ENCODE assay signal across 8 cellular contexts in genomic region chr21:34073749-34074282, GRCh38. TPM values are rescaled to one million over a fixed set of nuclear protein-coding genes. Genes with fewer than 3 reads are reported as not detected.
DNase-seq lines count a peak whose midpoint lies in the region; ATAC-seq, FAIRE-seq and TF ChIP-seq lines count a peak whose summit lies in the region.

No MANE protein-coding gene starts in this region.

- peak overlapping the region; percentile 84 for H3K4me2 ChIP-seq in A549

- POLR2A ChIA-PET in A549 (lab: Yijun Ruan, JAX) = interaction anchor here (0.7 to 2.2 kb wide), 7 partner anchors 11 to 274 kb away, joined by 3 to 11 read pairs (median 5); no protein-coding TSS in a partner anchor

- no peak for TF ChIP-seq RAD21 in A549 (conservative IDR thresholded peaks at IDR 0.05 in 1 of 2, IDR thresholded peaks at IDR 0.05 in 1 of 2)

- WGBS in A549 (ENCODE audit: missing lambda C conversion rate) = 0% methylated on average over 4 of the region's 95 CpGs

- H3K27me3 ChIP-seq in RWPE2 (ENCODE audit: insufficient read depth, poor library complexity, severe bottlenecking) = no peaks in the 10 kb centered on the region
- H3K27me3 ChIP-seq in iPS-18a (ENCODE audit: control insufficient read depth, insufficient read depth, low read length) = peaks cover 12% of the 10 kb centered on the region

- TF ChIP-seq POLR2A in A549 (IDR thresholded peaks at IDR 0.05; ENCODE audit: low read length) = no peak

- H3K36me3 ChIP-seq in RWPE2 (ENCODE audit: low read depth) (peaks cover 19% of the 10 kb centered on the region), iPS-18a (ENCODE audit: control insufficient read depth, low read depth, low read length) (peaks cover 7% of the 10 kb centered on the region)

- ATAC-seq in A549 (peak; percentile 58 to 62), GM18519 (IDR thresholded peaks at IDR 0.05; ENCODE audit: low FRiP score, unreplicated experiment) (peak; percentile 18), HG02970 (IDR thresholded peaks at IDR 0.05; ENCODE audit: low FRiP score, unreplicated experiment) (peak; percentile 49), RWPE2 (ENCODE audit: low read depth) (peak; percentile 46)

- H3K4me1 ChIP-seq in A549 (peaks cover 21% of the 10 kb centered on the region), RWPE2 (ENCODE audit: insufficient read depth, poor library complexity, severe bottlenecking) (peaks cover 13% of the 10 kb centered on the region), iPS-18a (ENCODE audit: control insufficient read depth, low read depth, low read length) (peaks cover 24% of the 10 kb centered on the region)

- CTCF ChIA-PET in A549 (lab: Yijun Ruan, JAX) = interaction anchor here (0.5 to 1.5 kb wide), 7 partner anchors 12 to 274 kb away, joined by 3 to 6 read pairs (median 3); no protein-coding TSS in a partner anchor

- DNase-seq in A549 (ENCODE audit: low read depth in 1 of 2, low spot score in 1 of 2) (no peak), RWPE2 (ENCODE audit: low spot score) (no peak), astrocyte of the spinal cord (ENCODE audit: low read depth, low spot score) (no peak), occipital lobe (lab: John Stamatoyannopoulos, UW) (no peak)

- in situ Hi-C loops in astrocyte of the spinal cord (cut with HindIII; ENCODE audit: low sequenced_read_pairs) = no loop called here

- peak overlapping the region; percentile 80 for H3K9ac ChIP-seq in iPS-18a (ENCODE audit: low read length)

- H3K9me3 ChIP-seq in A549 (no peaks in the 10 kb centered on the region), RWPE2 (ENCODE audit: severe bottlenecking) (no peaks in the 10 kb centered on the region), iPS-18a (ENCODE audit: control insufficient read depth, low read depth, low read length) (no peaks in the 10 kb centered on the region)

- no peak for TF ChIP-seq EP300 in A549 (IDR thresholded peaks at IDR 0.05)

- TF ChIP-seq CTCF in A549 (IDR thresholded peaks at IDR 0.05) (no peak), RWPE2 (IDR thresholded peaks at IDR 0.05; ENCODE audit: poor library complexity, severe bottlenecking) (no peak), astrocyte of the spinal cord (IDR thresholded peaks at IDR 0.05; ENCODE audit: low read depth, low read length) (no peak)

- no peak for FAIRE-seq in A549 (lab: Jason Lieb, UNC)

- H3K4me3 ChIP-seq in A549 (peak overlapping the region; percentile 98), RWPE2 (ENCODE audit: severe bottlenecking) (peak overlapping the region; percentile 75), astrocyte of the spinal cord (ENCODE audit: low read depth, low read length) (peak overlapping the region; percentile 73), iPS-18a (ENCODE audit: low read length) (peak overlapping the region; percentile 79), skin epidermis (peak overlapping the region; percentile 67 to 82 (median 73))

- peak overlapping the region; percentile 94 to 100 for H3K27ac ChIP-seq in A549
- H3K27ac ChIP-seq in RWPE2 (ENCODE audit: poor library complexity, severe bottlenecking) = peak overlapping the region; percentile 55
- H3K27ac ChIP-seq in iPS-18a (ENCODE audit: low read length) = no peak overlapping the region
- peak overlapping the region; percentile 73 to 94 (median 87) for H3K27ac ChIP-seq in skin epidermis

TF ChIP-seq in A549, 52 proteins besides CTCF, POLR2A, EP300 and RAD21:
- TF ChIP-seq KDM1A (IDR thresholded peaks at IDR 0.05; ENCODE audit: low read depth) = no peak
- 0 out of 5 replicates have a peak, but pooled peaks of 1 of the 2 experiments have one; percentile 5 for TF ChIP-seq JUN (IDR thresholded peaks at IDR 0.05)

RNA-seq across cellular contexts. Expression of gene MRPS6, which starts 0.4 kb away (rescaled TPM):
- 23.2 and 26.9 TPM in 2 replicates for polyA plus RNA-seq in A549 (2011; rRNA removed)
- polyA plus RNA-seq in A549 (2012; cell fraction: cytosol; rRNA removed) = 33.3 and 38.5 TPM in 2 replicates
- 21.3 and 22.4 TPM in 2 replicates for polyA plus RNA-seq in A549 (2012; cell fraction: nucleus; rRNA removed)
- polyA plus RNA-seq in A549 (2017; fragmentation: RNase III; extraction: RNeasy Plus Mini Kit Qiagen cat#74134 plus additional on column Dnase treatment) = 45.4 to 57.4 TPM (median 56.2 TPM) in 3 replicates
- 5.3 and 5.8 TPM in 2 replicates for polyA minus RNA-seq in A549 (2011; rRNA and poly(A)+ RNA removed)
- total RNA-seq in occipital lobe = 21.5 TPM

RNA-seq across cellular contexts. Expression of gene SLC5A3, which starts 0.4 kb away (rescaled TPM):
- polyA plus RNA-seq in A549 (2011; rRNA removed) (6.5 and 7.2 TPM in 2 replicates), A549 (2017; fragmentation: RNase III; extraction: RNeasy Plus Mini Kit Qiagen cat#74134 plus additional on column Dnase treatment) (5.7 to 7.7 TPM (median 6.6 TPM) in 3 replicates)
- polyA plus RNA-seq in A549 (2012; cell fraction: cytosol; rRNA removed) = 0.86 and 0.87 TPM in 2 replicates
- polyA plus RNA-seq in A549 (2012; cell fraction: nucleus; rRNA removed) = 1.4 and 2.4 TPM in 2 replicates
- polyA minus RNA-seq in A549 (2011; rRNA and poly(A)+ RNA removed) = 12.2 and 13.8 TPM in 2 replicates
- 73.0 TPM for total RNA-seq in occipital lobe
